Comparison of ENCODE assay signal across 8 cellular contexts in genomic region chr1:161071886-161072371, GRCh38. TPM values are rescaled to one million over a fixed set of nuclear protein-coding genes. Genes with fewer than 3 reads are reported as not detected.
DNase-seq lines count a peak whose midpoint lies in the region; ATAC-seq and TF ChIP-seq lines count a peak whose summit lies in the region.

No MANE protein-coding gene starts in this region.

- no peaks in the 10 kb centered on the region for H3K27me3 Mint-ChIP-seq in activated naive CD4-positive, alpha-beta T cell treated with anti-CD3 and anti-CD28 coated beads, Interleukin-2, amount 50 U/mL, for 24 hours

- intact Hi-C loops in right cardiac atrium (cut with DNase I): loop anchor here in 1 of 4 donors (10.0 kb wide), 1 partner anchor 63 kb away; the partner anchor contains the start of gene DEDD

- no peaks in the 10 kb centered on the region for H3K4me1 ChIP-seq in right cardiac atrium (ENCODE audit: control insufficient read depth, insufficient read depth, low read length)

- H3K9me3 ChIP-seq in right cardiac atrium (ENCODE audit: control insufficient read depth, low read length): no peaks in the 10 kb centered on the region

- peaks cover 49% of the 10 kb centered on the region for H3K4me1 Mint-ChIP-seq in activated naive CD4-positive, alpha-beta T cell treated with anti-CD3 and anti-CD28 coated beads, Interleukin-2, amount 50 U/mL, for 24 hours

- DNase-seq in AG09319 (ENCODE audit: extremely low read depth, low read depth): peak; percentile 14
- peak; percentile 65 for DNase-seq in GM19240 (ENCODE audit: insufficient read length, low spot score)
- peak; percentile 58 for DNase-seq in RKO (ENCODE audit: low spot score)
- peak; percentile 71 to 88 (median 75) for DNase-seq in right cardiac atrium
- DNase-seq in stimulated activated CD4-positive, alpha-beta T cell treated with anti-CD3 and anti-CD28 coated beads, Interleukin-2, amount 100 ng/mL, for 48 hours: peak; percentile 37 to 41

- H3K9me3 Mint-ChIP-seq in activated naive CD4-positive, alpha-beta T cell treated with anti-CD3 and anti-CD28 coated beads, Interleukin-2, amount 50 U/mL, for 24 hours: no peaks in the 10 kb centered on the region

- H3K4me3 Mint-ChIP-seq in activated naive CD4-positive, alpha-beta T cell treated with anti-CD3 and anti-CD28 coated beads, Interleukin-2, amount 50 U/mL, for 24 hours: no peak overlapping the region

- ATAC-seq in right cardiac atrium (no peak), HG03095 (IDR thresholded peaks at IDR 0.05; ENCODE audit: unreplicated experiment) (no peak), GM18502 (IDR thresholded peaks at IDR 0.05; ENCODE audit: poor library complexity, unreplicated experiment) (no peak)

- TF ChIP-seq CTCF in AG09319 (IDR thresholded peaks at IDR 0.05; ENCODE audit: low read depth, low read length): peak; percentile 60

- H3K27ac ChIP-seq in right cardiac atrium (ENCODE audit: low read length): no peak overlapping the region

- H3K27ac Mint-ChIP-seq in activated naive CD4-positive, alpha-beta T cell treated with anti-CD3 and anti-CD28 coated beads, Interleukin-2, amount 50 U/mL, for 24 hours: peak overlapping the region; percentile 19

- H3K27me3 ChIP-seq in right cardiac atrium (ENCODE audit: control insufficient read depth, insufficient read depth): no peaks in the 10 kb centered on the region

- 65% methylated on average over 9 of the region's 9 CpGs for WGBS in right cardiac atrium

- no peak overlapping the region for H3K4me3 ChIP-seq in right cardiac atrium (ENCODE audit: low read length)

- no peaks in the 10 kb centered on the region for H3K36me3 Mint-ChIP-seq in activated naive CD4-positive, alpha-beta T cell treated with anti-CD3 and anti-CD28 coated beads, Interleukin-2, amount 50 U/mL, for 24 hours

RNA-seq across cellular contexts. Expression of gene ARHGAP30, which starts 2.2 kb away (rescaled TPM):
- total RNA-seq in right cardiac atrium: 1 to 10 TPM; 2.7 to 5.0 (median 4.7) TPM
- polyA plus RNA-seq in right cardiac atrium: 1.5 TPM

RNA-seq across cellular contexts. Expression of gene NECTIN4, which starts 17.4 kb away (rescaled TPM):
- total RNA-seq in right cardiac atrium: not detected
- 0.02 TPM for polyA plus RNA-seq in right cardiac atrium

RNA-seq across cellular contexts. Expression of gene USF1, which starts 26.2 kb away (rescaled TPM):
- 10 to 100 TPM; 34.5 to 41.4 (median 40.7) TPM for total RNA-seq in right cardiac atrium
- polyA plus RNA-seq in right cardiac atrium: 32.8 TPM

RNA-seq across cellular contexts. Expression of gene KLHDC9, which starts 26.2 kb away (rescaled TPM):
- 1 to 10 TPM; 3.4 to 5.4 (median 4.4) TPM for total RNA-seq in right cardiac atrium
- 5.1 TPM for polyA plus RNA-seq in right cardiac atrium

RNA-seq across cellular contexts. Expression of gene TSTD1, which starts 33.2 kb away (rescaled TPM):
- 10 to 100 TPM; 23.5 to 46.8 (median 35.8) TPM for total RNA-seq in right cardiac atrium
- polyA plus RNA-seq in right cardiac atrium: 63.6 TPM

Comparison
In these comparisons a context has a peak if more than half of its experiments do, and no peak if none do; other contexts are left out.
1. DNase-seq: peak in every context shown above with its lines; median percentile 75 in right cardiac atrium; 65 in GM19240; 58 in RKO; 39 in stimulated activated CD4-positive, alpha-beta T cell treated with anti-CD3 and anti-CD28 coated beads, Interleukin-2, amount 100 ng/mL, for 48 hours; 14 in AG09319.